17 cellular contexts compared by ENCODE assay signal in genomic region chr6:42604150-42604549, GRCh38. TPM values are rescaled to one million over a fixed set of nuclear protein-coding genes. Genes with fewer than 3 reads are reported as not detected.
DNase-seq lines count a peak whose midpoint lies in the region; ATAC-seq and TF ChIP-seq lines count a peak whose summit lies in the region.
"Had no signal": no experiment of that assay in that cellular context is flagged by ENCODE, and none has a peak within 500 bp of the region (broad histone marks: within the 10 kb centered on the region; RNA-seq: fewer than 3 reads in every experiment).

No MANE protein-coding gene starts in this region.

- no peak for ATAC-seq in T-cell (replicated peaks in 1 of 4)

- H3K4me3 ChIP-seq in prostate gland, result no peak overlapping the region

- H3K27ac Mint-ChIP-seq in activated T-cell treated with anti-CD3 and anti-CD28 coated beads, Interleukin-2, amount 50 U/mL, for 24 hours, result peak overlapping the region; percentile 47
- H3K27ac Mint-ChIP-seq in T-cell, result no peak overlapping the region
- H3K27ac Mint-ChIP-seq: B cell, HFFc6, IgD-negative memory B cell had no signal

- H3K4me1 ChIP-seq in prostate gland (replicated peaks), result no peaks in the 10 kb centered on the region

- no peaks in the 10 kb centered on the region for H3K9me3 ChIP-seq in prostate gland

- no peaks in the 10 kb centered on the region for H3K27me3 Mint-ChIP-seq in activated T-cell treated with anti-CD3 and anti-CD28 coated beads, Interleukin-2, amount 50 U/mL, for 24 hours
- no peaks in the 10 kb centered on the region for H3K27me3 Mint-ChIP-seq in T-cell
- H3K27me3 Mint-ChIP-seq: B cell; CD4-positive, alpha-beta T cell; IgD-negative memory B cell had no signal

- CTCF ChIA-PET in T-cell (lab: Charles Lee), result interaction anchor here in 1 of 2 donors (1.1 kb wide), 1 partner anchor 57 kb away, joined by 3 read pairs; no protein-coding TSS in a partner anchor

- no peak for TF ChIP-seq POLR2A in prostate gland (IDR thresholded peaks at IDR 0.05)

- no peaks in the 10 kb centered on the region for H3K27me3 ChIP-seq in prostate gland (replicated peaks; ENCODE audit: insufficient read depth)

- no peaks in the 10 kb centered on the region for H3K36me3 ChIP-seq in prostate gland

- H3K36me3 Mint-ChIP-seq in activated T-cell treated with anti-CD3 and anti-CD28 coated beads, Interleukin-2, amount 50 U/mL, for 24 hours (ENCODE audit: low read depth), result peaks cover 67% of the 10 kb centered on the region
- peaks cover 23% of the 10 kb centered on the region for H3K36me3 Mint-ChIP-seq in T-cell
- H3K36me3 Mint-ChIP-seq: IgD-negative memory B cell had no signal

- H3K9me3 Mint-ChIP-seq in activated T-cell treated with anti-CD3 and anti-CD28 coated beads, Interleukin-2, amount 50 U/mL, for 24 hours, result no peaks in the 10 kb centered on the region
- no peaks in the 10 kb centered on the region for H3K9me3 Mint-ChIP-seq in T-cell
- H3K9me3 Mint-ChIP-seq: CD4-positive, alpha-beta T cell; HFFc6; IgD-negative memory B cell had no signal

- H3K4me3 Mint-ChIP-seq in activated T-cell treated with anti-CD3 and anti-CD28 coated beads, Interleukin-2, amount 50 U/mL, for 24 hours, result no peak overlapping the region
- H3K4me3 Mint-ChIP-seq in T-cell, result no peak overlapping the region
- H3K4me3 Mint-ChIP-seq: B cell; CD4-positive, alpha-beta T cell; HFFc6; IgD-negative memory B cell had no signal

- no peak for TF ChIP-seq CTCF in VCaP (conservative IDR thresholded peaks at IDR 0.05)
- no peak for TF ChIP-seq CTCF in prostate gland (IDR thresholded peaks at IDR 0.05)

- DNase-seq in activated T-cell treated with anti-CD3 and anti-CD28 coated beads, Interleukin-2, amount 50 U/mL, for 24 hours, result no peak
- DNase-seq in activated T-cell treated with anti-CD3 and anti-CD28 coated beads for 4 hours (no peak), iris pigment epithelial cell (ENCODE audit: low read depth) (peak; percentile 17), NK-92 (lab: John Stamatoyannopoulos, UW; ENCODE audit: unreplicated experiment) (no peak), T-cell (no peak), prostate gland (ENCODE audit: low spot score) (no peak)
- DNase-seq: ACHN; C1 segment of cervical spinal cord; CD4-positive, alpha-beta T cell; DMS153; DND-41; GDM1; HCEC 1CT; HFFc6 had no signal

- POLR2A ChIA-PET in T-cell (lab: Charles Lee), result interaction anchor here in 1 of 2 donors (0.6 kb wide), 1 partner anchor 28 kb away, joined by 8 read pairs; no protein-coding TSS in a partner anchor

- intact Hi-C loops in prostate gland (cut with DNase I), result no loop called here

- peak overlapping the region; percentile 9; the same call in 1 of the 2 replicates for H3K27ac ChIP-seq in VCaP
- no peak overlapping the region for H3K27ac ChIP-seq in prostate gland

- H3K4me1 Mint-ChIP-seq in activated T-cell treated with anti-CD3 and anti-CD28 coated beads, Interleukin-2, amount 50 U/mL, for 24 hours (ENCODE audit: low read depth), result peaks cover 14% of the 10 kb centered on the region
- H3K4me1 Mint-ChIP-seq in T-cell, result peaks cover 0 to 7% (median 6%) of the 10 kb centered on the region in 3 donors
- H3K4me1 Mint-ChIP-seq: B cell had no signal

RNA-seq across cellular contexts. Expression of gene UBR2, which starts 40.3 kb away (rescaled TPM):
- 10 to 100 TPM; 41.1 to 47.6 (median 44.8) TPM for total RNA-seq in T-cell
- total RNA-seq in prostate gland, result 10 to 100 TPM; 24.2 to 25.6 TPM
